20 cellular contexts compared by ENCODE assay signal in genomic region chr6:34512738-34513115, GRCh38. TPM values are rescaled to one million over a fixed set of nuclear protein-coding genes. Genes with fewer than 3 reads are reported as not detected.
DNase-seq lines count a peak whose midpoint lies in the region; ATAC-seq, FAIRE-seq and TF ChIP-seq lines count a peak whose summit lies in the region.
"Had no signal": no experiment of that assay in that cellular context is flagged by ENCODE, and none has a peak within 500 bp of the region (broad histone marks: within the 10 kb centered on the region; RNA-seq: fewer than 3 reads in every experiment).

No MANE protein-coding gene starts in this region.

- no peak for DNase-seq in activated T-cell treated with anti-CD3 and anti-CD28 coated beads, Interleukin-2, amount 50 U/mL, for 24 hours
- no peak for DNase-seq in activated T-cell treated with anti-CD3 and anti-CD28 coated beads, Interleukin-2, amount 50 U/mL, for 48 hours
- DNase-seq in mesothelial cell of epicardium (ENCODE audit: low spot score in 2 of 2, unreplicated experiment in 2 of 2) (no peak), Calu3 (no peak), Right ventricle myocardium inferior (ENCODE audit: missing footprints) (no peak), GM19239 (ENCODE audit: insufficient read length, low spot score) (no peak)
- no peak for DNase-seq in stimulated activated naive B cell treated with anti-CD40 and anti-IgM and Interleukin-4, amounts not matched to agents 10 μg/mL and 1 μg/mL and 100 μg/mL, for 72 hours
- DNase-seq: CD8-positive, alpha-beta memory T cell; GF-D8; GOT3; NCI-H187; NCI-H345; NCI-H526; SIG-M5 had no signal

- BruUV-seq in Calu3 (replicated peaks; lab: Mats Ljungman, UMichigan): no TSS peak

- no peaks in the 10 kb centered on the region for H3K36me3 Mint-ChIP-seq in activated T-cell treated with anti-CD3 and anti-CD28 coated beads, Interleukin-2, amount 50 U/mL, for 24 hours (ENCODE audit: low read depth)
- H3K36me3 Mint-ChIP-seq in mesothelial cell of epicardium: no peaks in the 10 kb centered on the region
- no peaks in the 10 kb centered on the region for H3K36me3 Mint-ChIP-seq in stimulated activated naive B cell treated with anti-CD40 and anti-IgM and Interleukin-4, amounts not matched to agents 10 μg/mL and 1 μg/mL and 100 μg/mL, for 72 hours
- no peaks in the 10 kb centered on the region for H3K36me3 Mint-ChIP-seq in Calu3 (ENCODE audit: insufficient read depth, unreplicated experiment)

- H3K4me3 Mint-ChIP-seq in activated T-cell treated with anti-CD3 and anti-CD28 coated beads, Interleukin-2, amount 50 U/mL, for 24 hours: no peak overlapping the region
- no peak overlapping the region for H3K4me3 Mint-ChIP-seq in mesothelial cell of epicardium
- no peak overlapping the region for H3K4me3 Mint-ChIP-seq in stimulated activated naive B cell treated with anti-CD40 and anti-IgM and Interleukin-4, amounts not matched to agents 10 μg/mL and 1 μg/mL and 100 μg/mL, for 72 hours
- no peak overlapping the region for H3K4me3 Mint-ChIP-seq in Calu3 (ENCODE audit: low read depth, unreplicated experiment)
- H3K4me3 Mint-ChIP-seq: CD8-positive, alpha-beta memory T cell had no signal

- CTCF ChIA-PET in Calu3 (lab: Charles Lee): no interaction called here

- intact Hi-C loops in Calu3 (cut with micrococcal nuclease; ENCODE audit: unreplicated experiment) (no loop called here), Right ventricle myocardium inferior (cut with DNase I) (no loop called here)

- peak overlapping the region; percentile 29 for H3K27ac ChIP-seq in cingulate gyrus (ENCODE audit: low read depth, low read length)
- H3K27ac ChIP-seq: 22Rv1; BLaER1 treated with 17β-estradiol and CSF1 and Interleukin-3, amounts not matched to agents 10 nM and 100 nM had no signal

- TF ChIP-seq CTCF in mesothelial cell of epicardium (IDR thresholded peaks at IDR 0.05; ENCODE audit: unreplicated experiment) (no peak), Calu3 (IDR thresholded peaks at IDR 0.05; ENCODE audit: unreplicated experiment) (no peak)

- no peaks in the 10 kb centered on the region for H3K27me3 Mint-ChIP-seq in activated T-cell treated with anti-CD3 and anti-CD28 coated beads, Interleukin-2, amount 50 U/mL, for 24 hours
- peaks cover 9% of the 10 kb centered on the region for H3K27me3 Mint-ChIP-seq in mesothelial cell of epicardium (ENCODE audit: low read depth)
- H3K27me3 Mint-ChIP-seq in stimulated activated naive B cell treated with anti-CD40 and anti-IgM and Interleukin-4, amounts not matched to agents 10 μg/mL and 1 μg/mL and 100 μg/mL, for 72 hours: peaks cover 37 to 57% of the 10 kb centered on the region in 2 donors
- peaks cover 67% of the 10 kb centered on the region for H3K27me3 Mint-ChIP-seq in Calu3 (ENCODE audit: unreplicated experiment)

- H3K9me3 Mint-ChIP-seq in activated T-cell treated with anti-CD3 and anti-CD28 coated beads, Interleukin-2, amount 50 U/mL, for 24 hours: no peaks in the 10 kb centered on the region
- H3K9me3 Mint-ChIP-seq in mesothelial cell of epicardium: peaks cover 13% of the 10 kb centered on the region
- H3K9me3 Mint-ChIP-seq in stimulated activated naive B cell treated with anti-CD40 and anti-IgM and Interleukin-4, amounts not matched to agents 10 μg/mL and 1 μg/mL and 100 μg/mL, for 72 hours: peaks cover 0 to 8% of the 10 kb centered on the region in 2 donors
- H3K9me3 Mint-ChIP-seq in Calu3 (ENCODE audit: low read depth, unreplicated experiment): peaks cover 3% of the 10 kb centered on the region

- no peak for FAIRE-seq in GM19239 (lab: Jason Lieb, UNC)
- FAIRE-seq: GM12891, GM18507 had no signal

- H3K27ac Mint-ChIP-seq in activated T-cell treated with anti-CD3 and anti-CD28 coated beads, Interleukin-2, amount 50 U/mL, for 24 hours: peak overlapping the region; percentile 44
- peak overlapping the region; percentile 67 for H3K27ac Mint-ChIP-seq in mesothelial cell of epicardium
- peak overlapping the region; percentile 31 for H3K27ac Mint-ChIP-seq in stimulated activated naive B cell treated with anti-CD40 and anti-IgM and Interleukin-4, amounts not matched to agents 10 μg/mL and 1 μg/mL and 100 μg/mL, for 72 hours
- H3K27ac Mint-ChIP-seq in Calu3 (ENCODE audit: unreplicated experiment): no peak overlapping the region

- H3K4me1 Mint-ChIP-seq in activated T-cell treated with anti-CD3 and anti-CD28 coated beads, Interleukin-2, amount 50 U/mL, for 24 hours (ENCODE audit: low read depth): no peaks in the 10 kb centered on the region
- peaks cover 28% of the 10 kb centered on the region for H3K4me1 Mint-ChIP-seq in mesothelial cell of epicardium
- no peaks in the 10 kb centered on the region for H3K4me1 Mint-ChIP-seq in stimulated activated naive B cell treated with anti-CD40 and anti-IgM and Interleukin-4, amounts not matched to agents 10 μg/mL and 1 μg/mL and 100 μg/mL, for 72 hours
- no peaks in the 10 kb centered on the region for H3K4me1 Mint-ChIP-seq in Calu3 (ENCODE audit: low read depth, unreplicated experiment)

- no peak for ATAC-seq in stimulated activated naive B cell treated with anti-CD40 and anti-IgM and Interleukin-4, amounts not matched to agents 10 μg/mL and 1 μg/mL and 100 μg/mL, for 72 hours (replicated peaks)
- no peak for ATAC-seq in Right ventricle myocardium inferior

RNA-seq across cellular contexts. Expression of gene SPDEF, which starts 43.4 kb away (rescaled TPM):
- total RNA-seq in mesothelial cell of epicardium (0.34 to 0.50 TPM (median 0.40 TPM) in 3 replicates), Calu3 (2022) (6.3 and 7.9 TPM in 2 replicates), Right ventricle myocardium inferior (not detected)
- total RNA-seq: CD8-positive, alpha-beta memory T cell; Daoy had no signal

RNA-seq across cellular contexts. Expression of gene PACSIN1, which starts 46.9 kb away (rescaled TPM):
- total RNA-seq in mesothelial cell of epicardium (3.3 to 4.5 TPM (median 3.6 TPM) in 3 replicates), Calu3 (2022) (0.26 and 0.69 TPM in 2 replicates), Right ventricle myocardium inferior (10.8 TPM)
- total RNA-seq: Daoy had no signal
